8 cellular contexts compared by ENCODE assay signal in genomic region chr19:40605201-40605971, GRCh38. TPM values are rescaled to one million over a fixed set of nuclear protein-coding genes. Genes with fewer than 3 reads are reported as not detected.
DNase-seq lines count a peak whose midpoint lies in the region; ATAC-seq and TF ChIP-seq lines count a peak whose summit lies in the region.

No MANE protein-coding gene starts in this region.

- no peaks in the 10 kb centered on the region for H3K9me3 ChIP-seq in SJCRH30 (replicated peaks)
- no peaks in the 10 kb centered on the region for H3K9me3 ChIP-seq in vagina

- H3K27ac ChIP-seq in SJCRH30: no peak overlapping the region
- H3K27ac ChIP-seq in vagina: peak overlapping the region; percentile 97

- TF ChIP-seq POLR2A in vagina (IDR thresholded peaks at IDR 0.05): peak in 1 of 2 donors; percentile 6

- DNase-seq in HuH-7 (ENCODE audit: low spot score) (peak; percentile 90), SJCRH30 (peak; percentile 78 to 80), Right ventricle myocardium superior (peak; percentile 84), posterior vena cava (ENCODE audit: low spot score) (peak; percentile 90), vagina (ENCODE audit: extremely low spot score in 2 of 2) (no peak)
- peak; percentile 81 for DNase-seq in activated naive CD4-positive, alpha-beta T cell treated with Interleukin-2 at 50 U/mL for 16 hours

- H3K4me3 ChIP-seq in SJCRH30: peak overlapping the region; percentile 51
- H3K4me3 ChIP-seq in vagina: peak overlapping the region; percentile 69 to 78

- H3K4me1 ChIP-seq in SJCRH30 (peaks cover 25% of the 10 kb centered on the region), vagina (peaks cover 88% of the 10 kb centered on the region)

- ATAC-seq in Right ventricle myocardium superior (ENCODE audit: poor library complexity) (peak; percentile 7), HG03025 (IDR thresholded peaks at IDR 0.05; ENCODE audit: low FRiP score, unreplicated experiment) (no peak)

- H3K36me3 ChIP-seq in SJCRH30 (no peaks in the 10 kb centered on the region), vagina (no peaks in the 10 kb centered on the region)

- no peaks in the 10 kb centered on the region; the same call in 1 of the 2 replicates for H3K27me3 ChIP-seq in SJCRH30
- no peaks in the 10 kb centered on the region for H3K27me3 ChIP-seq in vagina

- TF ChIP-seq CTCF in GM12874 (IDR thresholded peaks at IDR 0.05; ENCODE audit: insufficient read depth, low read depth, low read length) (peak; percentile 52), vagina (IDR thresholded peaks at IDR 0.05) (peak in 1 of 3 experiments; percentile 51)

- intact Hi-C loops in Right ventricle myocardium superior (cut with DNase I) (no loop called here), posterior vena cava (cut with DNase I) (loop anchor here in 1 of 2 donors (5.0 kb wide), 1 partner anchor 37 kb away; no protein-coding TSS in a partner anchor), vagina (cut with DNase I) (loop anchor here (10.0 kb wide), 1 partner anchor 171 kb away; no protein-coding TSS in a partner anchor)

RNA-seq across cellular contexts. Expression of gene LTBP4, which starts 4.2 kb away (rescaled TPM):
- total RNA-seq in SJCRH30 (2014; rRNA removed; shearing (Covaris generic)): 4.0 and 5.6 TPM in 2 replicates
- total RNA-seq in Right ventricle myocardium superior (296 TPM), posterior vena cava (100 to 1,000 TPM; 200 to 265 TPM), vagina (983 TPM)

RNA-seq across cellular contexts. Expression of gene SHKBP1, which starts 28.7 kb away (rescaled TPM):
- total RNA-seq in SJCRH30 (2014; rRNA removed; shearing (Covaris generic)): 44.1 and 46.6 TPM in 2 replicates
- total RNA-seq in Right ventricle myocardium superior (15.7 TPM), posterior vena cava (10 to 100 TPM; 43.8 to 45.3 TPM), vagina (51.6 TPM)

Comparison
In these comparisons a context has a peak if more than half of its experiments do, and no peak if none do; other contexts are left out.
1. DNase-seq: peak in HuH-7 (single experiment), SJCRH30 (2 of 2), activated naive CD4-positive, alpha-beta T cell treated with Interleukin-2 at 50 U/mL for 16 hours (single experiment), Right ventricle myocardium superior (single experiment) and posterior vena cava (single experiment); none in vagina (0 of 2).
2. RNA of gene LTBP4, which starts 4.2 kb away (total RNA-seq): 983 TPM in vagina (single experiment), 296 TPM in Right ventricle myocardium superior (single experiment) and 200 to 265 TPM in posterior vena cava; 4.0 to 5.6 TPM in SJCRH30; every median in the first group is over 10 times any median in the second.